In the genomic region with DNA sequence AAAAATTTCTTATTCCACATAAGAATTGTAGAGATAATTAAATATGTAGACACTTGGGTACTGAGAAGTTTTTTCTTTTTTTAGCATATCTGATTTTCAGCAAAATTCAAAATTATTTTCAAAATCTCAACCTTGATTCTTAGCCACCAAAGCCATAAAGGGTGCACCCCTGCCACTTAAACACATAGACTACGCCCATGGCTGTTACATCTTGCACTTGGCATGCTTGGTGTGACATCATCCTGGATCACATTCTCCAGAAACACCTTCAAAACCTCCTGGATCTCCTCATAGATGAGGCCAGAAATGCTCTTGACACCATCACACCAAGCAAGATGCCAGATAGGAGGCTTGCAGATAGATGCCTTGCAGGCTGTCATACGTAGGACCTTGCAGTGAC, we compare ENCODE assay signal across 1 cellular context.
TF ChIP-seq lines count a peak whose summit lies in the region.

No MANE protein-coding gene starts in this region.

TF ChIP-seq in GM12891, 5 proteins besides CTCF, POLR2A, EP300 and RAD21:
- TF ChIP-seq PAX5 (IDR thresholded peaks at IDR 0.05; ENCODE audit: insufficient read depth, low read length, severe bottlenecking) (no peak), SPI1 (IDR thresholded peaks at IDR 0.05; ENCODE audit: low read depth, low read length) (no peak), POU2F2 (IDR thresholded peaks at IDR 0.05; ENCODE audit: low read depth, low read length) (no peak), TAF1 (IDR thresholded peaks at IDR 0.05; ENCODE audit: low read depth, low read length) (no peak), POLR2AphosphoS5 (IDR thresholded peaks at IDR 0.05; ENCODE audit: low read depth, low read length) (no peak)
